ENCODE assay signal across 2 cellular contexts in genomic region chr1:178694923-178695525, GRCh38.
TF ChIP-seq lines count a peak whose summit lies in the region.

No MANE protein-coding gene starts in this region.

TF ChIP-seq in HepG2, 621 proteins besides CTCF, POLR2A, EP300 and RAD21:
- TF ChIP-seq ZNF260 (CRISPR knock-in tag; IDR thresholded peaks at IDR 0.05; ENCODE audit: borderline replicate concordance, low read depth) (no peak), ZNF121 (CRISPR knock-in tag; IDR thresholded peaks at IDR 0.05) (peak; percentile 79), SP4 (CRISPR knock-in tag; IDR thresholded peaks at IDR 0.05) (no peak)

TF ChIP-seq in K562, 482 proteins besides CTCF, POLR2A, EP300 and RAD21:
- TF ChIP-seq TEAD1 (CRISPR knock-in tag; IDR thresholded peaks at IDR 0.05) (peak in 1 of 2 experiments; percentile 84; a peak in 2 of 4 replicates), ZNF121 (CRISPR knock-in tag; conservative IDR thresholded peaks at IDR 0.05) (peak; percentile 99), THRB (CRISPR knock-in tag; conservative IDR thresholded peaks at IDR 0.05) (no peak), RBM25 (IDR thresholded peaks at IDR 0.05; ENCODE audit: low read depth, low read length, severe bottlenecking) (peak; percentile 28)
